In the genomic region with DNA sequence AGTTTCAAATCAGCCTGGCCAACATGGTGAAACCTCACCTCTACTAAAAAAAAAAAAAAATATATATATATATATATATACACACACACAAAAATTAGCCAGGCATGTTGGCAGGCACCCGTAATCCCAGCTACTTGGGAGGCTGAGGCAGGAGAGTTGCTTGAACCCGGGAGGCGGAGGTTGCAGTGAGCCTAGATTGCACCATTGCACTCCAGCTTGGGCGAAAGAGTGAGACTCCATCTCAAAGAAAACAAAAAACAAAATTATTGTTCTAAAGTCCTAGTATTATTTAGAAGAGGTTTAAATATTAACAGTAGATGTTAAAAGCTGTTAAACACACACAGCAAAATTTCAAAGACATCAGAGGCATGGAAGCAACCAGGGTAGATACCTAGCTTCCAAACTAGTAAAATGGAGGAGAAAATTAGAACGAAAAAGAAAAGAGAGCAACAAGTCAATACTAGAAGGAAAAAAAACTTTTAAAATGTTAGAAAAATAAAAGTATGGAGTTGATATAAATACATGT, we compare ENCODE assay signal across 1 cellular context. TPM values are rescaled to one million over a fixed set of nuclear protein-coding genes. Genes with fewer than 3 reads are reported as not detected.
"Had no signal": no experiment of that assay in that cellular context is flagged by ENCODE, and none has a peak within 500 bp of the region (broad histone marks: within the 10 kb centered on the region; RNA-seq: fewer than 3 reads in every experiment).

No MANE protein-coding gene starts in this region.

RNA-seq across cellular contexts. Expression of a gene that starts 46.8 kb away (rescaled TPM):
- total RNA-seq: OCI-LY7 had no signal
